ENCODE assay signal across 8 cellular contexts in the genomic region with DNA sequence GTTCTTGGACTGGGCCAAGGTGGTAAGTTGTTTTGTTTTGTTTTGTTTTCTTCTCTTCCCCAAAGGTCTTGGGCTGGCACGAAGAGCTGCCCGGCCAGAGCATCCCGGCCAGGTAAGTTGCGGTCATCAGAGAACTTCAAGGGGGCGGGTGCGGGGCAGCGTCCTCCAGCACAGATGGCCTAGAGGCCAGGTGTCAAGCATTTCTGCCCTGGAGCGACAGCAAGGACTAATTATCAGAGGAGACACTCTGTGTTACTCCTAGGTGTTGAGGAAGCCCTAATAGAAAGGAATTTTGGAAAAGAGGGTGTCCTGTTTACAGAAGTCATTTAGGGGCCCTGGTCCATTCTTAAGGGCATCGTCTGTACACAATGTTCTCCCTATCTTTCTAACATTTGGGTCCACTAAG. TPM values are rescaled to one million over a fixed set of nuclear protein-coding genes. Genes with fewer than 3 reads are reported as not detected.
DNase-seq lines count a peak whose midpoint lies in the region; ATAC-seq, FAIRE-seq and TF ChIP-seq lines count a peak whose summit lies in the region.

No MANE protein-coding gene starts in this region.

- no peak for TF ChIP-seq CTCF in GM12864 (IDR thresholded peaks at IDR 0.05; ENCODE audit: low read depth, low read length, missing control alignments)
- no peak for TF ChIP-seq CTCF in fibroblast of mammary gland (conservative IDR thresholded peaks at IDR 0.05; ENCODE audit: control insufficient read depth, insufficient read depth, low read depth, low read length)
- TF ChIP-seq CTCF in progenitor cell of endocrine pancreas (IDR thresholded peaks at IDR 0.05; ENCODE audit: unreplicated experiment) = no peak

- H3K4me3 ChIP-seq in GM12864 (ENCODE audit: low read depth, low read length) = peak overlapping the region; percentile 73
- H3K4me3 ChIP-seq in fibroblast of mammary gland (ENCODE audit: control insufficient read depth, low read depth, low read length) = peak overlapping the region; percentile 60

- H3K27ac Mint-ChIP-seq in progenitor cell of endocrine pancreas = peak overlapping the region; percentile 99

- no peaks in the 10 kb centered on the region for H3K9me3 Mint-ChIP-seq in progenitor cell of endocrine pancreas (ENCODE audit: low read depth)

- no peak for FAIRE-seq in RCC 7860 (lab: Jason Lieb, UNC)

- H3K36me3 Mint-ChIP-seq in progenitor cell of endocrine pancreas (ENCODE audit: insufficient read depth) = peaks cover 11% of the 10 kb centered on the region

- no peak for ATAC-seq in HG02973 (IDR thresholded peaks at IDR 0.05; ENCODE audit: unreplicated experiment)

- peak overlapping the region; percentile 95 for H3K4me3 Mint-ChIP-seq in progenitor cell of endocrine pancreas (ENCODE audit: low read depth)

- peaks cover 30% of the 10 kb centered on the region for H3K4me1 Mint-ChIP-seq in progenitor cell of endocrine pancreas (ENCODE audit: low read depth)

- no peaks in the 10 kb centered on the region for H3K27me3 Mint-ChIP-seq in progenitor cell of endocrine pancreas

- DNase-seq in GM12864 (ENCODE audit: low read depth) (no peak), RPMI7951 (ENCODE audit: low read depth) (peak; percentile 9), fibroblast of mammary gland (ENCODE audit: low read depth) (no peak), progenitor cell of endocrine pancreas (ENCODE audit: low spot score, unreplicated experiment) (no peak), RCC 7860 (ENCODE audit: low spot score) (no peak), T1000 (lab: John Stamatoyannopoulos, UW) (no peak), NCI-H1048 (lab: John Stamatoyannopoulos, UW) (no peak)

RNA-seq across cellular contexts. Expression of gene ITGB8, which starts 1.2 kb away (rescaled TPM):
- total RNA-seq in RPMI7951 (2014; rRNA removed; shearing (Covaris generic)) = 18.9 and 19.7 TPM in 2 replicates
- total RNA-seq in progenitor cell of endocrine pancreas = 37.2 and 38.6 TPM in 2 replicates
